21 cellular contexts compared by ENCODE assay signal in genomic region chr10:86553639-86554038, GRCh38.
"Had no signal": no experiment of that assay in that cellular context is flagged by ENCODE, and none has a peak within 500 bp of the region (broad histone marks: within the 10 kb centered on the region; RNA-seq: fewer than 3 reads in every experiment).

No MANE protein-coding gene starts in this region.

- DNase-seq: activated CD4-positive, CD25-positive, alpha-beta regulatory T cell treated with anti-CD3 and anti-CD28 coated beads, Interleukin-2, amount 50 U/mL, for 72 hours; activated naive CD4-positive, alpha-beta T cell treated with Interleukin-2 at 50 U/mL for 16 hours; activated T-cell treated with anti-CD3 and anti-CD28 coated beads, Interleukin-2, amount 50 U/mL, for 24 hours; cortex of kidney; endodermal cell; heart left ventricle; kidney glomerular epithelial cell; left ventricle myocardium inferior; mammary epithelial cell; midbrain; natural killer cell; pancreas; psoas muscle; stimulated activated CD4-positive, alpha-beta T cell treated with anti-CD3 and anti-CD28 coated beads, Interleukin-4, amount 100 ng/mL, for 24 hours; stimulated activated naive CD4-positive, alpha-beta T cell treated with Interleukin-2 at 50 U/mL for 16 hours; upper lobe of left lung; WERI-Rb-1 had no signal

- H3K27ac ChIP-seq: epithelial cell of prostate, heart left ventricle, left ventricle myocardium inferior, neutrophil, pancreas, psoas muscle, right atrium auricular region, upper lobe of left lung, WERI-Rb-1 had no signal

- H3K4me1 ChIP-seq: heart left ventricle, left ventricle myocardium inferior, pancreas, psoas muscle, right atrium auricular region, upper lobe of left lung had no signal

- ATAC-seq: heart left ventricle, natural killer cell, pancreas, psoas muscle had no signal

- H3K9me3 ChIP-seq: neutrophil, pancreas, psoas muscle, right atrium auricular region, upper lobe of left lung had no signal

- FAIRE-seq: pancreas, TTC549 had no signal

- H3K4me3 ChIP-seq: heart left ventricle, left ventricle myocardium inferior, pancreas, psoas muscle, right atrium auricular region, upper lobe of left lung had no signal
